Comparison of ENCODE assay signal across 21 cellular contexts in the genomic region with DNA sequence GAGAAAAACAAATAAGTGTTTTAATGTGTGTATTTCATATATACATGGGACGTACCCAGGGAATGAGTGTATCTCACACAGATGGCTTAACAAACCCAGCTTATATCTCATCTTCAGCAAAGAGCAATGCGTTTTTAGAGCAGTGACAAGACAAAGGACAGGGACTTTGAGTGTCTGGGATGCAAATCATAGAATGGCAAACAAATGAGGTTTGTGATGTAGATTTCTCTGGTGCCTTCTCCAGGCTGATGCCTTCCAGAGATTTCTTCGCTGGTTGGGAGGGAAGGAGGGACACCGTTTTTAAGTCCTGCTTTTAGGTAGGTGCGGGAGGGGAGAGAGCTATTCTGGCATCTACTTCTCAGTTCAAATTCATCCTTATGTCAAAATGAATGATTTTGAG. TPM values are rescaled to one million over a fixed set of nuclear protein-coding genes. Genes with fewer than 3 reads are reported as not detected.
DNase-seq lines count a peak whose midpoint lies in the region; ATAC-seq and TF ChIP-seq lines count a peak whose summit lies in the region.
"Had no signal": no experiment of that assay in that cellular context is flagged by ENCODE, and none has a peak within 500 bp of the region (broad histone marks: within the 10 kb centered on the region; RNA-seq: fewer than 3 reads in every experiment).

No MANE protein-coding gene starts in this region.

- DNase-seq in Ammon's horn (ENCODE audit: low spot score) (peak; percentile 38), WTC11 (ENCODE audit: low spot score) (no peak), inferior parietal cortex (ENCODE audit: extremely low spot score) (peak; percentile 61), smooth muscle cell (lab: John Stamatoyannopoulos, UW; ENCODE audit: unreplicated experiment) (no peak), SHP77 treated with DMSO at 0.1 percent for 48 hours (lab: John Stamatoyannopoulos, UW) (no peak), heart right ventricle (no peak)
- no peak for DNase-seq in stimulated activated CD4-positive, alpha-beta T cell treated with anti-CD3 and anti-CD28 coated beads, Interleukin-2, amount 100 ng/mL, for 24 hours
- DNase-seq: BE2C, GM23248, HCEC 1CT, KBM-7, NCI-H1105 treated with DMSO at 0.1 percent for 48 hours, NCI-H146, NCI-H1930, NCI-H2107, NCI-H524, NCI-H82 had no signal

- peaks cover 5% of the 10 kb centered on the region; the same call in 1 of the 2 replicates for H3K27me3 Mint-ChIP-seq in WTC11 (ENCODE audit: low read depth)

- H3K36me3 Mint-ChIP-seq in WTC11: peaks cover 48% of the 10 kb centered on the region

- no peak overlapping the region for H3K4me3 ChIP-seq in smooth muscle cell
- H3K4me3 ChIP-seq in heart right ventricle: no peak overlapping the region
- H3K4me3 ChIP-seq: GM23248, SJSA1 had no signal

- peaks cover 23% of the 10 kb centered on the region for H3K4me1 Mint-ChIP-seq in WTC11
- H3K4me1 Mint-ChIP-seq: CD14-positive monocyte had no signal

- intact Hi-C loops in heart right ventricle (cut with DNase I): no loop called here

- H3K36me3 ChIP-seq in smooth muscle cell (ENCODE audit: low read depth) (no peaks in the 10 kb centered on the region), heart right ventricle (no peaks in the 10 kb centered on the region)
- H3K36me3 ChIP-seq: BE2C, SJSA1 had no signal

- TF ChIP-seq CTCF in WTC11 (IDR thresholded peaks at IDR 0.05) (no peak), smooth muscle cell (IDR thresholded peaks at IDR 0.05; ENCODE audit: borderline replicate concordance, insufficient read depth, poor library complexity, severe bottlenecking) (no peak), heart right ventricle (IDR thresholded peaks at IDR 0.05) (no peak)

- H3K4me1 ChIP-seq in smooth muscle cell (ENCODE audit: low read depth): no peaks in the 10 kb centered on the region
- H3K4me1 ChIP-seq in heart right ventricle: no peaks in the 10 kb centered on the region
- H3K4me1 ChIP-seq: BE2C had no signal

- H3K9me3 Mint-ChIP-seq in WTC11: peaks cover 46% of the 10 kb centered on the region

- no peak overlapping the region for H3K4me3 Mint-ChIP-seq in WTC11
- H3K4me3 Mint-ChIP-seq: CD14-positive monocyte had no signal

- peak overlapping the region; percentile 6 for H3K27ac ChIP-seq in smooth muscle cell (ENCODE audit: low read depth)
- no peak overlapping the region for H3K27ac ChIP-seq in heart right ventricle
- H3K27ac ChIP-seq: 22Rv1, GM23248, SJSA1 had no signal

- H3K79me2 ChIP-seq in smooth muscle cell (ENCODE audit: low read depth): peaks cover 13% of the 10 kb centered on the region

- no peaks in the 10 kb centered on the region for H3F3A ChIP-seq in smooth muscle cell (ENCODE audit: low read depth)

- 83% methylated on average over 5 of the region's 5 CpGs for WGBS in smooth muscle cell (ENCODE audit: low lambda C conversion rate)
- WGBS in heart right ventricle, 2 donors: 88 to 92% methylated on average over 5 of the region's 5 CpGs

- POLR2A ChIA-PET in WTC11 (lab: Charles Lee): no interaction called here

- CTCF ChIA-PET in WTC11 (lab: Charles Lee): interaction anchor here (1.3 kb wide), 1 partner anchor 34 kb away, joined by 4 read pairs; no protein-coding TSS in a partner anchor

- H2AFZ ChIP-seq in smooth muscle cell (ENCODE audit: low read depth): no peak overlapping the region
- H2AFZ ChIP-seq: GM23248 had no signal

- H3K9ac ChIP-seq in smooth muscle cell (ENCODE audit: low read depth): no peak overlapping the region
- H3K9ac ChIP-seq: GM23248 had no signal

- no peaks in the 10 kb centered on the region for H4K20me1 ChIP-seq in smooth muscle cell (ENCODE audit: low read depth)

- H3K9me3 ChIP-seq in smooth muscle cell (replicated peaks; ENCODE audit: low read depth): peaks cover 7% of the 10 kb centered on the region
- peaks cover 0 to 26% (median 2%) of the 10 kb centered on the region in 11 donors for H3K9me3 ChIP-seq in heart right ventricle
- H3K9me3 ChIP-seq: BE2C had no signal

- no peak overlapping the region; the same call in 1 of the 2 replicates for H3K27ac Mint-ChIP-seq in WTC11
- H3K27ac Mint-ChIP-seq: CD14-positive monocyte had no signal

- ATAC-seq in WTC11 (peak; percentile 44; the same call in 1 of the 2 replicates), HG03280 (IDR thresholded peaks at IDR 0.05; ENCODE audit: unreplicated experiment) (no peak), heart right ventricle (no peak)

- H3K27me3 ChIP-seq in smooth muscle cell (ENCODE audit: low read depth): no peaks in the 10 kb centered on the region
- H3K27me3 ChIP-seq in heart right ventricle: no peaks in the 10 kb centered on the region
- H3K27me3 ChIP-seq: BE2C, SJSA1 had no signal

- H3K4me2 ChIP-seq in smooth muscle cell: peak overlapping the region; percentile 36

TF ChIP-seq in WTC11, 78 proteins besides CTCF, POLR2A, EP300 and RAD21 (continues in another document):
- no peak for TF ChIP-seq MYBL2 (CRISPR knock-in tag; IDR thresholded peaks at IDR 0.05)
- TF ChIP-seq ZNF219 (CRISPR knock-in tag; IDR thresholded peaks at IDR 0.05; ENCODE audit: borderline replicate concordance): no peak
- TF ChIP-seq, protein P1, sequence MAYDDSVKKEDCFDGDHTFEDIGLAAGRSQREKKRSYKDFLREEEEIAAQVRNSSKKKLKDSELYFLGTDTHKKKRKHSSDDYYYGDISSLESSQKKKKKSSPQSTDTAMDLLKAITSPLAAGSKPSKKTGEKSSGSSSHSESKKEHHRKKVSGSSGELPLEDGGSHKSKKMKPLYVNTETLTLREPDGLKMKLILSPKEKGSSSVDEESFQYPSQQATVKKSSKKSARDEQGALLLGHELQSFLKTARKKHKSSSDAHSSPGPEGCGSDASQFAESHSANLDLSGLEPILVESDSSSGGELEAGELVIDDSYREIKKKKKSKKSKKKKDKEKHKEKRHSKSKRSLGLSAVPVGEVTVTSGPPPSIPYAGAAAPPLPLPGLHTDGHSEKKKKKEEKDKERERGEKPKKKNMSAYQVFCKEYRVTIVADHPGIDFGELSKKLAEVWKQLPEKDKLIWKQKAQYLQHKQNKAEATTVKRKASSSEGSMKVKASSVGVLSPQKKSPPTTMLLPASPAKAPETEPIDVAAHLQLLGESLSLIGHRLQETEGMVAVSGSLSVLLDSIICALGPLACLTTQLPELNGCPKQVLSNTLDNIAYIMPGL (CRISPR knock-in tag; IDR thresholded peaks at IDR 0.05): no peak
- TF ChIP-seq, protein P2, sequence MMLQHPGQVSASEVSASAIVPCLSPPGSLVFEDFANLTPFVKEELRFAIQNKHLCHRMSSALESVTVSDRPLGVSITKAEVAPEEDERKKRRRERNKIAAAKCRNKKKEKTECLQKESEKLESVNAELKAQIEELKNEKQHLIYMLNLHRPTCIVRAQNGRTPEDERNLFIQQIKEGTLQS (CRISPR knock-in tag; conservative IDR thresholded peaks at IDR 0.05): no peak
- TF ChIP-seq, protein P3, sequence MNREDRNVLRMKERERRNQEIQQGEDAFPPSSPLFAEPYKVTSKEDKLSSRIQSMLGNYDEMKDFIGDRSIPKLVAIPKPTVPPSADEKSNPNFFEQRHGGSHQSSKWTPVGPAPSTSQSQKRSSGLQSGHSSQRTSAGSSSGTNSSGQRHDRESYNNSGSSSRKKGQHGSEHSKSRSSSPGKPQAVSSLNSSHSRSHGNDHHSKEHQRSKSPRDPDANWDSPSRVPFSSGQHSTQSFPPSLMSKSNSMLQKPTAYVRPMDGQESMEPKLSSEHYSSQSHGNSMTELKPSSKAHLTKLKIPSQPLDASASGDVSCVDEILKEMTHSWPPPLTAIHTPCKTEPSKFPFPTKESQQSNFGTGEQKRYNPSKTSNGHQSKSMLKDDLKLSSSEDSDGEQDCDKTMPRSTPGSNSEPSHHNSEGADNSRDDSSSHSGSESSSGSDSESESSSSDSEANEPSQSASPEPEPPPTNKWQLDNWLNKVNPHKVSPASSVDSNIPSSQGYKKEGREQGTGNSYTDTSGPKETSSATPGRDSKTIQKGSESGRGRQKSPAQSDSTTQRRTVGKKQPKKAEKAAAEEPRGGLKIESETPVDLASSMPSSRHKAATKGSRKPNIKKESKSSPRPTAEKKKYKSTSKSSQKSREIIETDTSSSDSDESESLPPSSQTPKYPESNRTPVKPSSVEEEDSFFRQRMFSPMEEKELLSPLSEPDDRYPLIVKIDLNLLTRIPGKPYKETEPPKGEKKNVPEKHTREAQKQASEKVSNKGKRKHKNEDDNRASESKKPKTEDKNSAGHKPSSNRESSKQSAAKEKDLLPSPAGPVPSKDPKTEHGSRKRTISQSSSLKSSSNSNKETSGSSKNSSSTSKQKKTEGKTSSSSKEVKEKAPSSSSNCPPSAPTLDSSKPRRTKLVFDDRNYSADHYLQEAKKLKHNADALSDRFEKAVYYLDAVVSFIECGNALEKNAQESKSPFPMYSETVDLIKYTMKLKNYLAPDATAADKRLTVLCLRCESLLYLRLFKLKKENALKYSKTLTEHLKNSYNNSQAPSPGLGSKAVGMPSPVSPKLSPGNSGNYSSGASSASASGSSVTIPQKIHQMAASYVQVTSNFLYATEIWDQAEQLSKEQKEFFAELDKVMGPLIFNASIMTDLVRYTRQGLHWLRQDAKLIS (CRISPR knock-in tag; IDR thresholded peaks at IDR 0.05; ENCODE audit: borderline replicate concordance): no peak
- TF ChIP-seq ZNF416 (CRISPR knock-in tag; IDR thresholded peaks at IDR 0.05): no peak
- TF ChIP-seq, protein P4, sequence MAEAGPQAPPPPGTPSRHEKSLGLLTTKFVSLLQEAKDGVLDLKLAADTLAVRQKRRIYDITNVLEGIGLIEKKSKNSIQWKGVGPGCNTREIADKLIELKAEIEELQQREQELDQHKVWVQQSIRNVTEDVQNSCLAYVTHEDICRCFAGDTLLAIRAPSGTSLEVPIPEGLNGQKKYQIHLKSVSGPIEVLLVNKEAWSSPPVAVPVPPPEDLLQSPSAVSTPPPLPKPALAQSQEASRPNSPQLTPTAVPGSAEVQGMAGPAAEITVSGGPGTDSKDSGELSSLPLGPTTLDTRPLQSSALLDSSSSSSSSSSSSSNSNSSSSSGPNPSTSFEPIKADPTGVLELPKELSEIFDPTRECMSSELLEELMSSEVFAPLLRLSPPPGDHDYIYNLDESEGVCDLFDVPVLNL (CRISPR knock-in tag; IDR thresholded peaks at IDR 0.05; ENCODE audit: borderline replicate concordance, low read depth): no peak
- no peak for TF ChIP-seq FOXK1 (CRISPR knock-in tag; IDR thresholded peaks at IDR 0.05)
- no peak for TF ChIP-seq ELF4 (CRISPR knock-in tag; IDR thresholded peaks at IDR 0.05; ENCODE audit: low read depth)

RNA-seq across cellular contexts. Expression of gene LANCL2, which starts 16.6 kb away (rescaled TPM):
- 9.1 to 13.2 TPM (median 10.2 TPM) in 3 replicates for total RNA-seq in WTC11 (2021)
- 9.4 and 16.1 TPM in 2 replicates for total RNA-seq in smooth muscle cell
- polyA plus RNA-seq in smooth muscle cell: 15.6 and 17.4 TPM in 2 replicates
- total RNA-seq in heart right ventricle: 10 to 100 TPM in 3 of 10 donors, 1 to 10 TPM in 7; 5.4 to 11.1 (median 8.9) TPM
- 1 to 10 TPM; 3.1 to 5.5 TPM for polyA plus RNA-seq in heart right ventricle

Comparison
In these comparisons a context has a peak if more than half of its experiments do, and no peak if none do; other contexts are left out.
1. DNase-seq: peak in Ammon's horn (single experiment) and inferior parietal cortex (single experiment); none in WTC11 (single experiment), smooth muscle cell (single experiment), SHP77 treated with DMSO at 0.1 percent for 48 hours (single experiment), heart right ventricle (0 of 2) and stimulated activated CD4-positive, alpha-beta T cell treated with anti-CD3 and anti-CD28 coated beads, Interleukin-2, amount 100 ng/mL, for 24 hours (0 of 2).